ENCODE assay signal across 8 cellular contexts in the genomic region with DNA sequence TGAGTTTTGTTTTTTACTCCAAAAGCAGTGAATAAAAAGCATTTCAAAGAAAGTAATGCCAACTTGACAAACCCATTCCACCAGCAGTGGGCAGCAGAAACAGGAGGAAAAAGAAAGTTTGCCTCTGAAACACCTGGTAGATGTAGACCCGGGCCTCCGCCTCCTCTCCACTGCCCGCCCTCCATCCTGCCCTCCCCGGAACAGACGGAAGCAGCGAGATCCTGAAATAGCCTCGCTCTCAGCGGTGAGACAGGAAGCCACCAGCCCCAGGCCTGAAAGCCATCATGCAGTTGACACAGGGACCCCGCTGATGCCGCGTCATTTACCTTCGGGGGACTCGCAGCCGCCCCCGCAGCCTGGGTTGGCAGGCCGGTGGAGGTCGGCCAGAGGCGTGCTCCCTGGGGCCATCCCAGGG.
A peak's percentile ranks its signal among the peaks of the same experiment; 100 is the strongest.
DNase-seq lines count a peak whose midpoint lies in the region; ATAC-seq and TF ChIP-seq lines count a peak whose summit lies in the region.

No MANE protein-coding gene starts in this region.

- ATAC-seq in HG03103 (IDR thresholded peaks at IDR 0.05; ENCODE audit: low read depth, unreplicated experiment) (peak; percentile 96), omental fat pad (ENCODE audit: low FRiP score) (peak; percentile 51)

- TF ChIP-seq POLR2A in GM18951 (IDR thresholded peaks at IDR 0.05; ENCODE audit: extremely low read depth, insufficient read depth, insufficient read length), result peak; percentile 47

- in situ Hi-C loops in GM18951 (cut with MboI; ENCODE audit: low sequenced_read_pairs, unreplicated experiment), result no loop called here

- no peak for TF ChIP-seq CTCF in omental fat pad (IDR thresholded peaks at IDR 0.05)

- DNase-seq in Ammon's horn (ENCODE audit: low spot score) (peak; percentile 10), T-helper 22 cell (ENCODE audit: low read depth) (peak; percentile 24), omental fat pad (ENCODE audit: low spot score) (no peak), hepatic stellate cell (ENCODE audit: low spot score) (no peak), DMS79 treated with DMSO at 0.1 percent for 48 hours (lab: John Stamatoyannopoulos, UW) (no peak)
- DNase-seq in central memory CD4-positive, alpha-beta T cell, result peak; percentile 73

Comparison
In these comparisons a context has a peak if more than half of its experiments do, and no peak if none do; other contexts are left out.
1. DNase-seq: peak in Ammon's horn (single experiment), T-helper 22 cell (single experiment) and central memory CD4-positive, alpha-beta T cell (single experiment); none in omental fat pad (single experiment), hepatic stellate cell (single experiment) and DMS79 treated with DMSO at 0.1 percent for 48 hours (single experiment).